Comparison of ENCODE assay signal across 24 cellular contexts in the genomic region with DNA sequence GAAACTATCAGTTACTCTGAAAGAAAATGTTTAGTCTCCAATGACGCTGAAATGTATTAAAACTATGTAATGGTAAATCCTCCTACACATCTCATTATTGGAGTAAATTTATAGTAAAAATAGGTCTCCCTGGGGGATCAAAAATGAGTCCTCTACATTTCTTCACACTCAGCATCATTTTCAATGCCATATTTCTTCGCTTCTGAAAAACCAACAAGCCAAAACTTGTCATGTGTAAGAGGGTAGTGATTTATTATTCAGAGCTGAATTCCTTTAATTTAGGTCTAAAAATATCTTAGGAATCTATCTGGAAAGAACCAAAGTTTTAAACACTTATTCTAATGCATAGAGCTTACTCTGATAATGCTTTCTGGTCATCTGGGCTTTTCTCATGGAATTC. TPM values are rescaled to one million over a fixed set of nuclear protein-coding genes. Genes with fewer than 3 reads are reported as not detected.
DNase-seq lines count a peak whose midpoint lies in the region; ATAC-seq and TF ChIP-seq lines count a peak whose summit lies in the region.
"Had no signal": no experiment of that assay in that cellular context is flagged by ENCODE, and none has a peak within 500 bp of the region (broad histone marks: within the 10 kb centered on the region; RNA-seq: fewer than 3 reads in every experiment).

No MANE protein-coding gene starts in this region.

- in situ Hi-C loops in GM13976 (cut with MboI; ENCODE audit: low sequenced_read_pairs, unreplicated experiment) = no loop called here

- H3K27me3 ChIP-seq in adipocyte (replicated peaks; ENCODE audit: control insufficient read depth, insufficient read depth, low read length) (no peaks in the 10 kb centered on the region), endocrine pancreas (ENCODE audit: control insufficient read depth, insufficient read depth, low read length) (no peaks in the 10 kb centered on the region), muscle layer of duodenum (ENCODE audit: low read depth, low read length) (no peaks in the 10 kb centered on the region), thoracic aorta (replicated peaks; ENCODE audit: insufficient read depth) (no peaks in the 10 kb centered on the region)

- peak overlapping the region; percentile 98 for H3K9ac ChIP-seq in adipocyte (ENCODE audit: low read length)
- H3K9ac ChIP-seq in endocrine pancreas (ENCODE audit: control insufficient read depth, insufficient read depth, low read length) = no peak overlapping the region

- H3K27ac ChIP-seq in muscle layer of duodenum (ENCODE audit: low read length) (peak overlapping the region; percentile 94), thoracic aorta (peak overlapping the region; percentile 49 to 60)
- H3K27ac ChIP-seq: WERI-Rb-1 had no signal

- H3K9me3 ChIP-seq in adipocyte (ENCODE audit: control insufficient read depth, low read length) = no peaks in the 10 kb centered on the region
- no peaks in the 10 kb centered on the region for H3K9me3 ChIP-seq in endocrine pancreas (ENCODE audit: control insufficient read depth, low read length)
- no peaks in the 10 kb centered on the region for H3K9me3 ChIP-seq in muscle layer of duodenum (ENCODE audit: control insufficient read depth in 1 of 2, low read length in 2 of 2)
- H3K9me3 ChIP-seq in thoracic aorta = no peaks in the 10 kb centered on the region

- ATAC-seq in thoracic aorta (ENCODE audit: insufficient number of reproducible peaks, low FRiP score, low read depth) = no peak
- ATAC-seq in GM18861 (IDR thresholded peaks at IDR 0.05; ENCODE audit: unreplicated experiment) = no peak
- ATAC-seq in GM18867 (IDR thresholded peaks at IDR 0.05; ENCODE audit: unreplicated experiment) = no peak
- ATAC-seq: CD8-positive, alpha-beta T cell; left colon; stimulated activated naive CD8-positive, alpha-beta T cell treated with anti-CD3 and anti-CD28 coated beads, Interleukin-15, Interleukin-2, amounts not matched to agents 100 U/mL and 50 U/mL, for 24 hours; T-helper 17 cell had no signal

- H3K4me1 ChIP-seq in adipocyte (ENCODE audit: control insufficient read depth, insufficient read depth, low read length) = peaks cover 57% of the 10 kb centered on the region
- H3K4me1 ChIP-seq in endocrine pancreas (ENCODE audit: control insufficient read depth, insufficient read depth, low read length) = peaks cover 36% of the 10 kb centered on the region
- peaks cover 11 to 45% of the 10 kb centered on the region in 2 donors for H3K4me1 ChIP-seq in muscle layer of duodenum (ENCODE audit: control insufficient read depth in 1 of 2, insufficient read depth in 2 of 2, low read length in 2 of 2)
- peaks cover 29 to 39% of the 10 kb centered on the region in 2 donors for H3K4me1 ChIP-seq in thoracic aorta (ENCODE audit: control insufficient read depth in 1 of 2, low read depth in 2 of 2)

- H3K4me3 ChIP-seq in adipocyte (ENCODE audit: low read length) (peak overlapping the region; percentile 97), endocrine pancreas (ENCODE audit: control insufficient read depth, insufficient read depth, low read length) (peak overlapping the region; percentile 100), muscle layer of duodenum (ENCODE audit: low read depth in 1 of 2, low read length in 2 of 2) (peak overlapping the region; percentile 95 to 99), thoracic aorta (peak overlapping the region; percentile 90)

- H3K36me3 ChIP-seq in adipocyte (ENCODE audit: control insufficient read depth, insufficient read depth, low read length, severe bottlenecking) = peaks cover 66% of the 10 kb centered on the region
- H3K36me3 ChIP-seq in endocrine pancreas (ENCODE audit: control insufficient read depth, insufficient read depth, low read length) = peaks cover 15% of the 10 kb centered on the region
- H3K36me3 ChIP-seq in muscle layer of duodenum (ENCODE audit: control insufficient read depth in 1 of 2, insufficient read depth in 2 of 2, low read length in 2 of 2) = peaks cover 35 to 50% of the 10 kb centered on the region in 2 donors
- H3K36me3 ChIP-seq in thoracic aorta = peaks cover 44% of the 10 kb centered on the region
- H3K36me3 ChIP-seq: WERI-Rb-1 had no signal

- no peak for TF ChIP-seq CTCF in thoracic aorta (IDR thresholded peaks at IDR 0.05)
- TF ChIP-seq CTCF in GM13976 (IDR thresholded peaks at IDR 0.05; ENCODE audit: borderline replicate concordance, control extremely low read depth, extremely low read depth, insufficient read depth, missing control alignments) = no peak

- DNase-seq in adipocyte (ENCODE audit: low read depth) (no peak), thoracic aorta (ENCODE audit: low spot score) (no peak), NCI-H128 (lab: John Stamatoyannopoulos, UW; ENCODE audit: unreplicated experiment) (no peak), GM13976 (ENCODE audit: low spot score) (no peak)
- DNase-seq: activated CD4-positive, alpha-beta T cell treated with anti-CD3 and anti-CD28 coated beads, Interleukin-2, amount 50 U/mL, for 4 hours; activated naive CD4-positive, alpha-beta T cell; activated T-cell treated with anti-CD3 and anti-CD28 coated beads for 4 hours; anterior cingulate cortex; CD8-positive, alpha-beta T cell; DMS79; foreskin melanocyte; left colon; NCI-H1417 treated with DMSO at 0.1 percent for 48 hours; NCI-H2171; nucleus accumbens; OCI-M1; SIG-M5; stimulated activated naive CD8-positive, alpha-beta T cell treated with anti-CD3 and anti-CD28 coated beads, Interleukin-15, Interleukin-2, amounts not matched to agents 100 U/mL and 50 U/mL, for 24 hours; T-helper 17 cell; WERI-Rb-1 had no signal

RNA-seq across cellular contexts. Expression of a gene that starts 3.0 kb away (rescaled TPM):
- total RNA-seq in thoracic aorta = 100 to 1,000 TPM in 1 of 2 donors, 10 to 100 TPM in 1; 79.5 to 316 TPM
- total RNA-seq: CD8-positive, alpha-beta T cell had no signal
